ENCODE assay signal across 15 cellular contexts in the genomic region with DNA sequence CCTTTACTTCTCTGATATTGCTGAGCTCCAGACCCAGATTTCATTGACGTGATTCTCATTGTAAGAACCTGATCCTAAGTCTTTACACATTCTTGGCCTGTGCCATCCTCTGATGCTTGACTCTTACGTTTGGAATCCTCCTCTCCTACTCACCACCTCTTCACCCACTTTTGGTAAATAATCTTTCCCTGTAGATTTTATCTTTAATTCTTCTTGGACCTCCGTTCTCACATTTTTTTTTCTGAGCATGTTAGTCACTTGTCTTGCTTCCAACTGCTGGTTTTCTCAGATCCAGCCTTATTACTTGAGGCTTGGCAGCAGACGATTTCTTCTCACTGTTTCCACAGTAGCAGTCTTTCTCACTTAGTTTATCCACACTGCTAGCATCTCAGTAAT. TPM values are rescaled to one million over a fixed set of nuclear protein-coding genes. Genes with fewer than 3 reads are reported as not detected.
DNase-seq lines count a peak whose midpoint lies in the region; ATAC-seq and TF ChIP-seq lines count a peak whose summit lies in the region.
"Had no signal": no experiment of that assay in that cellular context is flagged by ENCODE, and none has a peak within 500 bp of the region (broad histone marks: within the 10 kb centered on the region; RNA-seq: fewer than 3 reads in every experiment).

No MANE protein-coding gene starts in this region.

- H3K27ac Mint-ChIP-seq in stimulated activated naive CD8-positive, alpha-beta T cell treated with anti-CD3 and anti-CD28 coated beads, Interleukin-15, amount 100 ng/mL, for 72 hours: peak overlapping the region in 1 of 2 donors; percentile 36
- H3K27ac Mint-ChIP-seq: stimulated activated naive CD8-positive, alpha-beta T cell treated with anti-CD3 and anti-CD28 coated beads, Interleukin-15, Interleukin-2, amounts not matched to agents 100 ng/mL and 50 ng/mL, for 24 hours had no signal

- no peak overlapping the region for H3K4me3 ChIP-seq in fibroblast of the aortic adventitia (ENCODE audit: low read depth, low read length)
- H3K4me3 ChIP-seq in smooth muscle cell: no peak overlapping the region
- H3K4me3 ChIP-seq: prostate gland, SJCRH30 had no signal

- no peak overlapping the region for H3K4me3 Mint-ChIP-seq in stimulated activated naive CD8-positive, alpha-beta T cell treated with anti-CD3 and anti-CD28 coated beads, Interleukin-15, amount 100 ng/mL, for 72 hours
- H3K4me3 Mint-ChIP-seq: stimulated activated naive CD8-positive, alpha-beta T cell treated with anti-CD3 and anti-CD28 coated beads, Interleukin-15, Interleukin-2, amounts not matched to agents 100 ng/mL and 50 ng/mL, for 24 hours had no signal

- no peaks in the 10 kb centered on the region for H3K4me1 ChIP-seq in smooth muscle cell (ENCODE audit: low read depth)
- H3K4me1 ChIP-seq: prostate gland, SJCRH30 had no signal

- no peak for TF ChIP-seq CTCF in fibroblast of the aortic adventitia (IDR thresholded peaks at IDR 0.05; ENCODE audit: insufficient read depth, low read length)
- no peak for TF ChIP-seq CTCF in smooth muscle cell (IDR thresholded peaks at IDR 0.05; ENCODE audit: borderline replicate concordance, insufficient read depth, poor library complexity, severe bottlenecking)

- H3K4me1 Mint-ChIP-seq in stimulated activated naive CD8-positive, alpha-beta T cell treated with anti-CD3 and anti-CD28 coated beads, Interleukin-15, amount 100 ng/mL, for 72 hours: no peaks in the 10 kb centered on the region

- no peaks in the 10 kb centered on the region for H4K20me1 ChIP-seq in smooth muscle cell (ENCODE audit: low read depth)

- H3K9me3 ChIP-seq in smooth muscle cell (replicated peaks; ENCODE audit: low read depth): no peaks in the 10 kb centered on the region
- H3K9me3 ChIP-seq: prostate gland, SJCRH30 had no signal

- H3K27me3 ChIP-seq in smooth muscle cell (ENCODE audit: low read depth): no peaks in the 10 kb centered on the region
- H3K27me3 ChIP-seq: SJCRH30 had no signal

- H3K4me2 ChIP-seq in smooth muscle cell: peak overlapping the region; percentile 12

- H3K36me3 ChIP-seq in smooth muscle cell (ENCODE audit: low read depth): no peaks in the 10 kb centered on the region
- H3K36me3 ChIP-seq: prostate gland, SJCRH30 had no signal

- H3K79me2 ChIP-seq in smooth muscle cell (ENCODE audit: low read depth): no peaks in the 10 kb centered on the region

- DNase-seq in GOT3 (lab: John Stamatoyannopoulos, UW) (peak; percentile 2), T1000 (lab: John Stamatoyannopoulos, UW) (peak; percentile 1), fibroblast of the aortic adventitia (ENCODE audit: low read depth) (peak; percentile 96), smooth muscle cell (lab: John Stamatoyannopoulos, UW; ENCODE audit: unreplicated experiment) (no peak), inferior parietal cortex (ENCODE audit: extremely low spot score) (no peak)
- DNase-seq in stimulated activated naive CD8-positive, alpha-beta T cell treated with anti-CD3 and anti-CD28 coated beads, Interleukin-15, amount 100 ng/mL, for 72 hours: no peak
- DNase-seq: effector CD4-positive, alpha-beta T cell; mesendoderm; NCI-H1436; NCI-H748 treated with DMSO at 0.1 percent for 48 hours; SJCRH30; stimulated activated CD4-positive, alpha-beta T cell treated with anti-CD3 and anti-CD28 coated beads, Interleukin-4, amount 100 ng/mL, for 4 hours had no signal

- H3F3A ChIP-seq in smooth muscle cell (ENCODE audit: low read depth): no peaks in the 10 kb centered on the region

- ATAC-seq in HG02852 (IDR thresholded peaks at IDR 0.05; ENCODE audit: unreplicated experiment): no peak
- ATAC-seq in stimulated activated naive CD8-positive, alpha-beta T cell treated with anti-CD3 and anti-CD28 coated beads, Interleukin-15, amount 100 ng/mL, for 72 hours: no peak

- peak overlapping the region; percentile 49 for H3K27ac ChIP-seq in smooth muscle cell (ENCODE audit: low read depth)
- H3K27ac ChIP-seq: prostate gland, SJCRH30 had no signal

- H3K9me3 Mint-ChIP-seq in stimulated activated naive CD8-positive, alpha-beta T cell treated with anti-CD3 and anti-CD28 coated beads, Interleukin-15, amount 100 ng/mL, for 72 hours: no peaks in the 10 kb centered on the region
- H3K9me3 Mint-ChIP-seq: stimulated activated naive CD8-positive, alpha-beta T cell treated with anti-CD3 and anti-CD28 coated beads, Interleukin-15, Interleukin-2, amounts not matched to agents 100 ng/mL and 50 ng/mL, for 24 hours had no signal

- H3K9ac ChIP-seq in smooth muscle cell (ENCODE audit: low read depth): no peak overlapping the region

- WGBS in smooth muscle cell (ENCODE audit: low lambda C conversion rate): 35% methylated on average over 4 of the region's 4 CpGs

- H2AFZ ChIP-seq in smooth muscle cell (ENCODE audit: low read depth): no peak overlapping the region

- H3K27me3 Mint-ChIP-seq in stimulated activated naive CD8-positive, alpha-beta T cell treated with anti-CD3 and anti-CD28 coated beads, Interleukin-15, amount 100 ng/mL, for 72 hours: peaks cover 8% of the 10 kb centered on the region
- H3K27me3 Mint-ChIP-seq: stimulated activated naive CD8-positive, alpha-beta T cell treated with anti-CD3 and anti-CD28 coated beads, Interleukin-15, Interleukin-2, amounts not matched to agents 100 ng/mL and 50 ng/mL, for 24 hours had no signal

RNA-seq across cellular contexts. Expression of a gene that starts 12.4 kb away (rescaled TPM):
- total RNA-seq in fibroblast of the aortic adventitia (ENCODE audit: low replicate concordance) (47.5 and 57.8 TPM in 2 replicates), smooth muscle cell (5.2 and 10.2 TPM in 2 replicates)
- 9.4 and 17.9 TPM in 2 replicates for polyA plus RNA-seq in smooth muscle cell

Comparison
In these comparisons a context has a peak if more than half of its experiments do, and no peak if none do; other contexts are left out.
1. DNase-seq: peak in GOT3 (single experiment), T1000 (single experiment) and fibroblast of the aortic adventitia (single experiment); none in smooth muscle cell (single experiment), stimulated activated naive CD8-positive, alpha-beta T cell treated with anti-CD3 and anti-CD28 coated beads, Interleukin-15, amount 100 ng/mL, for 72 hours (0 of 2) and inferior parietal cortex (single experiment).